Comparison of ENCODE assay signal across 17 cellular contexts in genomic region chr5:8429778-8430758, GRCh38.
DNase-seq lines count a peak whose midpoint lies in the region; ATAC-seq and TF ChIP-seq lines count a peak whose summit lies in the region.
"Had no signal": no experiment of that assay in that cellular context is flagged by ENCODE, and none has a peak within 500 bp of the region (broad histone marks: within the 10 kb centered on the region; RNA-seq: fewer than 3 reads in every experiment).

No MANE protein-coding gene starts in this region.

- peak overlapping the region; percentile 53 for H2BK12ac ChIP-seq in neuronal stem cell (ENCODE audit: low read length)

- CTCF ChIA-PET in CD8-positive, alpha-beta T cell (lab: Charles Lee) = no interaction called here

- peak overlapping the region; percentile 97 for H3K14ac ChIP-seq in neuronal stem cell (ENCODE audit: low read length)

- H3K79me1 ChIP-seq in neuronal stem cell (ENCODE audit: low read depth, low read length) = no peaks in the 10 kb centered on the region

- no peak overlapping the region for H3K9ac ChIP-seq in neuronal stem cell (ENCODE audit: low read depth, low read length, poor library complexity)

- H3K18ac ChIP-seq in neuronal stem cell (ENCODE audit: low read length) = peak overlapping the region; percentile 89

- TF ChIP-seq CTCF in RWPE2 (IDR thresholded peaks at IDR 0.05; ENCODE audit: poor library complexity, severe bottlenecking) = no peak
- no peak for TF ChIP-seq CTCF in upper lobe of right lung (IDR thresholded peaks at IDR 0.05)
- TF ChIP-seq CTCF in CD8-positive, alpha-beta T cell (IDR thresholded peaks at IDR 0.05) = no peak

- POLR2A ChIA-PET in CD8-positive, alpha-beta T cell (lab: Charles Lee) = no interaction called here

- H2AK5ac ChIP-seq in neuronal stem cell (ENCODE audit: low read depth, low read length) = peak overlapping the region; percentile 79

- peak overlapping the region; percentile 95 for H2BK15ac ChIP-seq in neuronal stem cell (ENCODE audit: low read length)

- no peak overlapping the region for H2AFZ ChIP-seq in neuronal stem cell (ENCODE audit: low read length)
- H2AFZ ChIP-seq: GM23338 had no signal

- no peaks in the 10 kb centered on the region for H3K4me1 ChIP-seq in RWPE2 (ENCODE audit: insufficient read depth, poor library complexity, severe bottlenecking)
- peaks cover 0 to 2% of the 10 kb centered on the region in 2 donors for H3K4me1 ChIP-seq in neuronal stem cell (ENCODE audit: control insufficient read depth in 2 of 2, insufficient read depth in 1 of 2, low read depth in 1 of 2, low read length in 2 of 2)
- H3K4me1 ChIP-seq in upper lobe of right lung = no peaks in the 10 kb centered on the region
- no peaks in the 10 kb centered on the region for H3K4me1 ChIP-seq in CD8-positive, alpha-beta T cell (ENCODE audit: insufficient read depth, low read length)

- no peaks in the 10 kb centered on the region for H3K4me1 Mint-ChIP-seq in CD8-positive, alpha-beta T cell (ENCODE audit: low read depth)
- H3K4me1 Mint-ChIP-seq: GM23338, H9 had no signal

- H4K8ac ChIP-seq in neuronal stem cell (ENCODE audit: low read depth, low read length) = peak overlapping the region; percentile 17

- peak overlapping the region; percentile 81 for H2BK120ac ChIP-seq in neuronal stem cell (ENCODE audit: low read depth, low read length)

- no peaks in the 10 kb centered on the region for H3K9me3 ChIP-seq in RWPE2 (ENCODE audit: severe bottlenecking)
- H3K9me3 ChIP-seq in neuronal stem cell (replicated peaks in 1 of 2; ENCODE audit: control insufficient read depth in 2 of 2, insufficient read depth in 1 of 2, low read depth in 1 of 2, low read length in 2 of 2) = peaks cover 0 to 1% of the 10 kb centered on the region in 2 donors
- H3K9me3 ChIP-seq in upper lobe of right lung = no peaks in the 10 kb centered on the region
- H3K9me3 ChIP-seq in CD8-positive, alpha-beta T cell (ENCODE audit: low read length) = no peaks in the 10 kb centered on the region

- ATAC-seq in RWPE2 (ENCODE audit: low read depth) = peak; percentile 29; the same call in 1 of the 3 replicates
- peak; percentile 41 for ATAC-seq in upper lobe of right lung
- ATAC-seq in CD8-positive, alpha-beta T cell = no peak
- ATAC-seq: GM23338 had no signal

- intact Hi-C loops in upper lobe of right lung (cut with DNase I) = no loop called here
- intact Hi-C loops in CD8-positive, alpha-beta T cell (cut with DNase I, micrococcal nuclease) = no loop called here

- H3K4me2 ChIP-seq in neuronal stem cell (ENCODE audit: insufficient read depth, low read length, poor library complexity, severe bottlenecking) = no peak overlapping the region
- H3K4me2 ChIP-seq: GM23338 had no signal

- DNase-seq in H7 (peak; percentile 21), RWPE2 (ENCODE audit: low spot score) (no peak), neuronal stem cell (ENCODE audit: low spot score) (no peak), upper lobe of right lung (no peak), AG08396 (ENCODE audit: low spot score) (no peak), medulla oblongata (ENCODE audit: extremely low spot score) (no peak)
- DNase-seq in CD8-positive, alpha-beta T cell = no peak
- DNase-seq: ACHN; AML-193; CD4-positive, alpha-beta T cell; DMS153; DMS79; GDM1; H9; IMR-90 had no signal

- WGBS in neuronal stem cell (ENCODE audit: extremely low coverage in 2 of 2, insufficient read length in 2 of 2, insufficient replicate concordance in 1 of 2), 2 donors = no CpG with 5 or more reads among the region's 24 CpGs

- H3K4ac ChIP-seq in neuronal stem cell (ENCODE audit: low read length) = no peak overlapping the region

- H3K4me3 ChIP-seq in H7 (ENCODE audit: insufficient read depth, low read depth, low read length) (no peak overlapping the region), RWPE2 (ENCODE audit: severe bottlenecking) (no peak overlapping the region), neuronal stem cell (ENCODE audit: low read length in 2 of 2) (no peak overlapping the region), upper lobe of right lung (no peak overlapping the region)
- no peak overlapping the region for H3K4me3 ChIP-seq in CD8-positive, alpha-beta T cell (ENCODE audit: low read depth, low read length)
- H3K4me3 ChIP-seq: GM23338 had no signal

- peak overlapping the region; percentile 73 for H3K23ac ChIP-seq in neuronal stem cell (ENCODE audit: low read depth, low read length, poor library complexity)

- H3K36me3 Mint-ChIP-seq in CD8-positive, alpha-beta T cell = no peaks in the 10 kb centered on the region

- no peak overlapping the region for H3K27ac Mint-ChIP-seq in CD8-positive, alpha-beta T cell
- H3K27ac Mint-ChIP-seq: CD4-positive, alpha-beta T cell; GM23338; H9 had no signal

- H3K27me3 ChIP-seq in H7 (ENCODE audit: control insufficient read depth, insufficient read depth, low read length) = no peaks in the 10 kb centered on the region
- H3K27me3 ChIP-seq in RWPE2 (ENCODE audit: insufficient read depth, poor library complexity, severe bottlenecking) = peaks cover 3% of the 10 kb centered on the region
- no peaks in the 10 kb centered on the region for H3K27me3 ChIP-seq in neuronal stem cell (ENCODE audit: control insufficient read depth in 3 of 3, insufficient read depth in 3 of 3, low read depth in 1 of 3, low read length in 3 of 3)
- no peaks in the 10 kb centered on the region for H3K27me3 ChIP-seq in upper lobe of right lung
- H3K27me3 ChIP-seq in CD8-positive, alpha-beta T cell (ENCODE audit: insufficient read depth, low read length) = no peaks in the 10 kb centered on the region

- no peak overlapping the region for H2BK5ac ChIP-seq in neuronal stem cell (ENCODE audit: low read length)

- H3K27me3 Mint-ChIP-seq in CD8-positive, alpha-beta T cell (ENCODE audit: low read depth) = no peaks in the 10 kb centered on the region
- H3K27me3 Mint-ChIP-seq: CD4-positive, alpha-beta T cell had no signal

- H4K91ac ChIP-seq in neuronal stem cell (ENCODE audit: low read depth, low read length, poor library complexity) = no peak overlapping the region

- H3K36me3 ChIP-seq in H7 (replicated peaks; ENCODE audit: control insufficient read depth, insufficient read depth, low read length) = no peaks in the 10 kb centered on the region
- no peaks in the 10 kb centered on the region for H3K36me3 ChIP-seq in RWPE2 (ENCODE audit: low read depth)
- H3K36me3 ChIP-seq in neuronal stem cell (replicated peaks in 1 of 2; ENCODE audit: control insufficient read depth in 2 of 2, insufficient read depth in 2 of 2, low read length in 2 of 2) = no peaks in the 10 kb centered on the region
- no peaks in the 10 kb centered on the region for H3K36me3 ChIP-seq in upper lobe of right lung
- H3K36me3 ChIP-seq in CD8-positive, alpha-beta T cell (ENCODE audit: insufficient read depth, low read length) = no peaks in the 10 kb centered on the region

- peaks cover 8% of the 10 kb centered on the region for H3K9me3 Mint-ChIP-seq in CD8-positive, alpha-beta T cell

- no peak overlapping the region for H3K4me3 Mint-ChIP-seq in CD8-positive, alpha-beta T cell
- H3K4me3 Mint-ChIP-seq: CD4-positive, alpha-beta T cell; GM23338; H9 had no signal

- H3K27ac ChIP-seq in RWPE2 (ENCODE audit: poor library complexity, severe bottlenecking) = no peak overlapping the region
- H3K27ac ChIP-seq in neuronal stem cell (replicated peaks; ENCODE audit: low read length) = no peak overlapping the region
- no peak overlapping the region for H3K27ac ChIP-seq in upper lobe of right lung
- no peak overlapping the region for H3K27ac ChIP-seq in CD8-positive, alpha-beta T cell (ENCODE audit: low read depth, low read length)
- H3K27ac ChIP-seq: C4-2B had no signal
